ENCODE assay signal across 1 cellular context in the genomic region with DNA sequence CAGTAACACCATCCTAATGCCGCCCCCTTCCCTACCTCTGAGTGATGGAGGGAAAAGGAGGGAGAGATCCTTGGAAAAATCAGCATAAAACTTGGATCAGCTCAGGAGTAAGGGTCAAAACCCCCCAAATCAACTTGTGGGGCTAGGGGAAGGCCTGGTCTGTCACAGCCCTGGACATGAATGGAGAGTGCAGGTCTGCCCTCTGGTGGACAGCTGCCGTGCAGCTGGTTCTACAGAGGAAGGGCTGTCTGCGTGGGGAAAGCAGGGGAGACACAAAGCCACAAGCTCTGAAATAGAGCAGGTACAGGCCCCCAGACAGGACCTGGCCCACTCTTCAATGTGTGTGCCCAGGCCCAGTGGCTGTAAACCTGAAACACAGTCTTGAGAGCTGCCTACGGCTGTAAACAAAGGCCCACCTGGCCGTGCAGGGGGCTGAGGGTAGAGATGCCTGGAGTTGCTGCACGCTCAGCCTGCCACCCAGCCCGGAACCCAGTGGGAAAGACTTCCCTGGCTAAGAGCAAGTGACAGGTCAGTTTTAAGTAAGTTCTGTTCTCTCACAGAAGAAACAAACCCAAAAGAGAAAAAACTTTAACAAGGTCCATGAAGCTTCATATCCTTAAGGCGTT.
A peak's percentile ranks its signal among the peaks of the same experiment; 100 is the strongest.
TF ChIP-seq lines count a peak whose summit lies in the region.

No MANE protein-coding gene starts in this region.

TF ChIP-seq in GM12878, 131 proteins besides CTCF, POLR2A, EP300 and RAD21 (continued from another document):
- TF ChIP-seq, protein P1, sequence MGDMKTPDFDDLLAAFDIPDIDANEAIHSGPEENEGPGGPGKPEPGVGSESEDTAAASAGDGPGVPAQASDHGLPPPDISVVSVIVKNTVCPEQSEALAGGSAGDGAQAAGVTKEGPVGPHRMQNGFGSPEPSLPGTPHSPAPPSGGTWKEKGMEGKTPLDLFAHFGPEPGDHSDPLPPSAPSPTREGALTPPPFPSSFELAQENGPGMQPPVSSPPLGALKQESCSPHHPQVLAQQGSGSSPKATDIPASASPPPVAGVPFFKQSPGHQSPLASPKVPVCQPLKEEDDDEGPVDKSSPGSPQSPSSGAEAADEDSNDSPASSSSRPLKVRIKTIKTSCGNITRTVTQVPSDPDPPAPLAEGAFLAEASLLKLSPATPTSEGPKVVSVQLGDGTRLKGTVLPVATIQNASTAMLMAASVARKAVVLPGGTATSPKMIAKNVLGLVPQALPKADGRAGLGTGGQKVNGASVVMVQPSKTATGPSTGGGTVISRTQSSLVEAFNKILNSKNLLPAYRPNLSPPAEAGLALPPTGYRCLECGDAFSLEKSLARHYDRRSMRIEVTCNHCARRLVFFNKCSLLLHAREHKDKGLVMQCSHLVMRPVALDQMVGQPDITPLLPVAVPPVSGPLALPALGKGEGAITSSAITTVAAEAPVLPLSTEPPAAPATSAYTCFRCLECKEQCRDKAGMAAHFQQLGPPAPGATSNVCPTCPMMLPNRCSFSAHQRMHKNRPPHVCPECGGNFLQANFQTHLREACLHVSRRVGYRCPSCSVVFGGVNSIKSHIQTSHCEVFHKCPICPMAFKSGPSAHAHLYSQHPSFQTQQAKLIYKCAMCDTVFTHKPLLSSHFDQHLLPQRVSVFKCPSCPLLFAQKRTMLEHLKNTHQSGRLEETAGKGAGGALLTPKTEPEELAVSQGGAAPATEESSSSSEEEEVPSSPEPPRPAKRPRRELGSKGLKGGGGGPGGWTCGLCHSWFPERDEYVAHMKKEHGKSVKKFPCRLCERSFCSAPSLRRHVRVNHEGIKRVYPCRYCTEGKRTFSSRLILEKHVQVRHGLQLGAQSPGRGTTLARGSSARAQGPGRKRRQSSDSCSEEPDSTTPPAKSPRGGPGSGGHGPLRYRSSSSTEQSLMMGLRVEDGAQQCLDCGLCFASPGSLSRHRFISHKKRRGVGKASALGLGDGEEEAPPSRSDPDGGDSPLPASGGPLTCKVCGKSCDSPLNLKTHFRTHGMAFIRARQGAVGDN (IDR thresholded peaks at IDR 0.05) = no peak
- TF ChIP-seq YY1 (IDR thresholded peaks at IDR 0.05; ENCODE audit: low read depth, low read length) (peak; percentile 52; the same call in 1 of the 2 replicates), PAX5 (IDR thresholded peaks at IDR 0.05; ENCODE audit: borderline replicate concordance, low read depth, low read length) (no peak), NR2C2 (IDR thresholded peaks at IDR 0.05; ENCODE audit: borderline replicate concordance, control insufficient read depth, insufficient read length, low read depth) (no peak), KAT2A (conservative IDR thresholded peaks at IDR 0.05; ENCODE audit: control insufficient read depth, low read depth, low read length) (no peak), SIX5 (IDR thresholded peaks at IDR 0.05; ENCODE audit: low read depth, low read length, severe bottlenecking) (no peak), ZBED1 (IDR thresholded peaks at IDR 0.05; ENCODE audit: borderline replicate concordance) (no peak), IRF4 (IDR thresholded peaks at IDR 0.05; ENCODE audit: low read depth, low read length) (no peak), HDAC6 (IDR thresholded peaks at IDR 0.05; ENCODE audit: unreplicated experiment) (no peak), BACH1 (IDR thresholded peaks at IDR 0.05; ENCODE audit: borderline replicate concordance) (peak; percentile 31; the same call in 1 of the 2 replicates), NR2C1 (IDR thresholded peaks at IDR 0.05) (no peak), ZNF622 (IDR thresholded peaks at IDR 0.05) (no peak), NR2F1 (conservative IDR thresholded peaks at IDR 0.05) (no peak), ZBTB40 (IDR thresholded peaks at IDR 0.05; ENCODE audit: borderline replicate concordance) (no peak), ZNF592 (IDR thresholded peaks at IDR 0.05) (no peak), SP1 (IDR thresholded peaks at IDR 0.05; ENCODE audit: low read depth, low read length) (no peak), IRF5 (IDR thresholded peaks at IDR 0.05; ENCODE audit: borderline replicate concordance) (no peak), MEF2B (IDR thresholded peaks at IDR 0.05; ENCODE audit: partially characterized antibody, poor library complexity, severe bottlenecking) (no peak), FOS (IDR thresholded peaks at IDR 0.05; ENCODE audit: borderline replicate concordance, extremely low read depth, insufficient read length) (no peak), BRCA1 (IDR thresholded peaks at IDR 0.05; ENCODE audit: low read depth, low read length) (no peak), CBX5 (IDR thresholded peaks at IDR 0.05; ENCODE audit: low read depth) (no peak), RUNX3 (IDR thresholded peaks at IDR 0.05; ENCODE audit: low read length) (0 out of 2 replicates have a peak, but pooled peaks have one; percentile 4), PBX3 (IDR thresholded peaks at IDR 0.05; ENCODE audit: insufficient replicate concordance, low read depth, low read length) (no peak), SMC3 (IDR thresholded peaks at IDR 0.05; ENCODE audit: borderline replicate concordance, low read length) (peak; percentile 77)
- TF ChIP-seq, protein P2, sequence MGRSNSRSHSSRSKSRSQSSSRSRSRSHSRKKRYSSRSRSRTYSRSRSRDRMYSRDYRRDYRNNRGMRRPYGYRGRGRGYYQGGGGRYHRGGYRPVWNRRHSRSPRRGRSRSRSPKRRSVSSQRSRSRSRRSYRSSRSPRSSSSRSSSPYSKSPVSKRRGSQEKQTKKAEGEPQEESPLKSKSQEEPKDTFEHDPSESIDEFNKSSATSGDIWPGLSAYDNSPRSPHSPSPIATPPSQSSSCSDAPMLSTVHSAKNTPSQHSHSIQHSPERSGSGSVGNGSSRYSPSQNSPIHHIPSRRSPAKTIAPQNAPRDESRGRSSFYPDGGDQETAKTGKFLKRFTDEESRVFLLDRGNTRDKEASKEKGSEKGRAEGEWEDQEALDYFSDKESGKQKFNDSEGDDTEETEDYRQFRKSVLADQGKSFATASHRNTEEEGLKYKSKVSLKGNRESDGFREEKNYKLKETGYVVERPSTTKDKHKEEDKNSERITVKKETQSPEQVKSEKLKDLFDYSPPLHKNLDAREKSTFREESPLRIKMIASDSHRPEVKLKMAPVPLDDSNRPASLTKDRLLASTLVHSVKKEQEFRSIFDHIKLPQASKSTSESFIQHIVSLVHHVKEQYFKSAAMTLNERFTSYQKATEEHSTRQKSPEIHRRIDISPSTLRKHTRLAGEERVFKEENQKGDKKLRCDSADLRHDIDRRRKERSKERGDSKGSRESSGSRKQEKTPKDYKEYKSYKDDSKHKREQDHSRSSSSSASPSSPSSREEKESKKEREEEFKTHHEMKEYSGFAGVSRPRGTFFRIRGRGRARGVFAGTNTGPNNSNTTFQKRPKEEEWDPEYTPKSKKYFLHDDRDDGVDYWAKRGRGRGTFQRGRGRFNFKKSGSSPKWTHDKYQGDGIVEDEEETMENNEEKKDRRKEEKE (IDR thresholded peaks at IDR 0.05) = no peak
- TF ChIP-seq, protein P3, sequence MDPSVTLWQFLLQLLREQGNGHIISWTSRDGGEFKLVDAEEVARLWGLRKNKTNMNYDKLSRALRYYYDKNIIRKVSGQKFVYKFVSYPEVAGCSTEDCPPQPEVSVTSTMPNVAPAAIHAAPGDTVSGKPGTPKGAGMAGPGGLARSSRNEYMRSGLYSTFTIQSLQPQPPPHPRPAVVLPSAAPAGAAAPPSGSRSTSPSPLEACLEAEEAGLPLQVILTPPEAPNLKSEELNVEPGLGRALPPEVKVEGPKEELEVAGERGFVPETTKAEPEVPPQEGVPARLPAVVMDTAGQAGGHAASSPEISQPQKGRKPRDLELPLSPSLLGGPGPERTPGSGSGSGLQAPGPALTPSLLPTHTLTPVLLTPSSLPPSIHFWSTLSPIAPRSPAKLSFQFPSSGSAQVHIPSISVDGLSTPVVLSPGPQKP (IDR thresholded peaks at IDR 0.05; ENCODE audit: low read depth, low read length) = no peak
